In genomic region chr7:129083525-129083924, GRCh38 we compare ENCODE assay signal across 30 cellular contexts.
"Had no signal": no experiment of that assay in that cellular context is flagged by ENCODE, and none has a peak within 500 bp of the region (broad histone marks: within the 10 kb centered on the region; RNA-seq: fewer than 3 reads in every experiment).

No MANE protein-coding gene starts in this region.

- ATAC-seq: activated CD4-positive, CD25-positive, alpha-beta regulatory T cell treated with anti-CD3 and anti-CD28 coated beads, Interleukin-2, amount 50 U/mL, for 24 hours; activated CD8-positive, alpha-beta T cell treated with anti-CD3 and anti-CD28 coated beads for 36 hours; body of pancreas; Panc1 had no signal

- H3K4me3 ChIP-seq: ascending aorta, body of pancreas, MG63, SJCRH30 had no signal

- H3K4me1 ChIP-seq: ascending aorta, body of pancreas, SJCRH30 had no signal

- H3K4me2 ChIP-seq: SK-N-SH had no signal

- H3K36me3 ChIP-seq: ascending aorta, MG63, SJCRH30 had no signal

- H3K4me3 Mint-ChIP-seq: activated CD8-positive, alpha-beta T cell treated with anti-CD3 and anti-CD28 coated beads for 36 hours; activated naive CD4-positive, alpha-beta T cell treated with anti-CD3 and anti-CD28 coated beads, Interleukin-2, amount 50 U/mL, for 24 hours; activated T-cell treated with anti-CD3 and anti-CD28 coated beads, Interleukin-2, amount 50 U/mL, for 24 hours; activated T-helper 1 cell treated with anti-CD3 and anti-CD28 coated beads, Interleukin-12 subunit alpha, Interleukin-12 subunit beta, Interleukin-2, Interleukin-4 antibody, amounts not matched to agents 30 ng/mL and 10 ng/mL and 1 ng/mL, durations not matched to agents 14 hours and 24 hours and 36 hours had no signal

- H3K4me1 Mint-ChIP-seq: activated naive CD4-positive, alpha-beta T cell treated with anti-CD3 and anti-CD28 coated beads, Interleukin-2, amount 50 U/mL, for 24 hours had no signal

- H3K36me3 Mint-ChIP-seq: activated naive CD4-positive, alpha-beta T cell treated with anti-CD3 and anti-CD28 coated beads, Interleukin-2, amount 50 U/mL, for 24 hours had no signal

- H3K9me2 ChIP-seq: SK-N-SH had no signal

- H3K9me3 Mint-ChIP-seq: activated CD8-positive, alpha-beta T cell treated with anti-CD3 and anti-CD28 coated beads for 36 hours; activated naive CD4-positive, alpha-beta T cell treated with anti-CD3 and anti-CD28 coated beads, Interleukin-2, amount 50 U/mL, for 24 hours; activated T-cell treated with anti-CD3 and anti-CD28 coated beads, Interleukin-2, amount 50 U/mL, for 24 hours; activated T-helper 1 cell treated with anti-CD3 and anti-CD28 coated beads, Interleukin-12 subunit alpha, Interleukin-12 subunit beta, Interleukin-2, Interleukin-4 antibody, amounts not matched to agents 30 ng/mL and 10 ng/mL and 1 ng/mL, durations not matched to agents 14 hours and 24 hours and 36 hours had no signal

- DNase-seq: activated CD4-positive, alpha-beta T cell treated with anti-CD3 and anti-CD28 coated beads for 4 hours; activated CD8-positive, alpha-beta T cell treated with anti-CD3 and anti-CD28 coated beads for 36 hours; activated effector memory CD4-positive, alpha-beta T cell treated with Interleukin-2 at 50 U/mL for 16 hours; activated naive CD4-positive, alpha-beta T cell; activated T-cell treated with anti-CD3 and anti-CD28 coated beads, Interleukin-2, amount 50 U/mL, for 24 hours; amniotic stem cell; body of pancreas; KG1; MG63; MV-4-11; NCI-H1092 treated with DMSO at 0.1 percent for 48 hours; NCI-H1417 treated with DMSO at 0.1 percent for 48 hours; NCI-H1694; NCI-H2029; NCI-H2107; NCI-H345; NCI-H510A treated with DMSO at 0.1 percent for 48 hours; NCI-H69; NK-92 treated with Interleukin-12 subunit alpha and Interleukin-12 subunit beta, amount 100 ng/mL, for 24 hours; OCI-M1; Right ventricle myocardium superior; SJCRH30; SK-N-SH; T-helper 1 cell had no signal

- H3K9me3 ChIP-seq: ascending aorta, body of pancreas, MG63, SJCRH30, SK-N-SH had no signal

- H3K27me3 ChIP-seq: ascending aorta, body of pancreas, MG63 had no signal

- H3K9ac ChIP-seq: SK-N-SH had no signal

- H3K27ac Mint-ChIP-seq: activated CD8-positive, alpha-beta T cell treated with anti-CD3 and anti-CD28 coated beads for 36 hours; activated naive CD4-positive, alpha-beta T cell treated with anti-CD3 and anti-CD28 coated beads, Interleukin-2, amount 50 U/mL, for 24 hours; activated T-cell treated with anti-CD3 and anti-CD28 coated beads, Interleukin-2, amount 50 U/mL, for 24 hours; activated T-helper 1 cell treated with anti-CD3 and anti-CD28 coated beads, Interleukin-12 subunit alpha, Interleukin-12 subunit beta, Interleukin-2, Interleukin-4 antibody, amounts not matched to agents 30 ng/mL and 10 ng/mL and 1 ng/mL, durations not matched to agents 14 hours and 24 hours and 36 hours had no signal

- H3K27ac ChIP-seq: ascending aorta, body of pancreas, RWPE1, SJCRH30 had no signal
